In the genomic region with DNA sequence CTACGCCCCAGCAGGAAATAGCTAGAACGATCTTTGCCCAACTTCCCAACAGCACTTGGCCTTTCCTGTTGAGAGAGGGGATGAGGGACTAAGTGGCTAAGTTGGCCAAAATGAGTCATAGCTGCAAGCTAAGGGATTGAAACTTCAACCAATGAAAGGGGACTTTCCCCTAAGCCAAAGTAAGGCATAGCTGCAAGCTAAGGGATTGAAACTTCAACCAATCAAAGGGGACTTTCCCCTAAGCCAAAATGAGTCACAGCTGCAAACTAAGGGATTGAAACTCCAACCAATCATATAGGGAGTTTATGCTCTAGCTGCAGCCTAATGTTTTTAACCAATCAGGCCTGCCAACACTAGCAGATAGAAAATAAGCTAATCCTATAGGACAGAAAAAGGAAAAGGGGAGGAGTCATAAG, we compare ENCODE assay signal across 12 cellular contexts.
DNase-seq lines count a peak whose midpoint lies in the region; ATAC-seq lines count a peak whose summit lies in the region.
"Had no signal": no experiment of that assay in that cellular context is flagged by ENCODE, and none has a peak within 500 bp of the region (broad histone marks: within the 10 kb centered on the region; RNA-seq: fewer than 3 reads in every experiment).

No MANE protein-coding gene starts in this region.

- no peak overlapping the region for H3K27ac Mint-ChIP-seq in activated naive CD8-positive, alpha-beta T cell treated with anti-CD3 and anti-CD28 coated beads, Interleukin-2, amount 50 U/mL, for 24 hours
- H3K27ac Mint-ChIP-seq: CD14-positive monocyte had no signal

- no peak overlapping the region for H3K4me3 Mint-ChIP-seq in activated naive CD8-positive, alpha-beta T cell treated with anti-CD3 and anti-CD28 coated beads, Interleukin-2, amount 50 U/mL, for 24 hours
- H3K4me3 Mint-ChIP-seq: CD14-positive monocyte had no signal

- peak; percentile 5 for DNase-seq in activated naive CD8-positive, alpha-beta T cell treated with anti-CD3 and anti-CD28 coated beads, Interleukin-2, amount 50 U/mL, for 24 hours
- DNase-seq in activated gamma-delta T cell treated with Interleukin-2 at 50 U/mL for 16 hours (no peak), SKM-1 (lab: John Stamatoyannopoulos, UW; ENCODE audit: unreplicated experiment) (no peak)
- DNase-seq: activated CD4-positive, alpha-beta T cell treated with anti-CD3 and anti-CD28 coated beads, Interleukin-2, amount 50 U/mL, for 48 hours; NCI-H2029; stimulated activated naive CD4-positive, alpha-beta T cell had no signal

- ATAC-seq in GM18517 (IDR thresholded peaks at IDR 0.05; ENCODE audit: unreplicated experiment) (peak; percentile 67), GM21447 (IDR thresholded peaks at IDR 0.05; ENCODE audit: unreplicated experiment) (peak; percentile 61), HG03280 (IDR thresholded peaks at IDR 0.05; ENCODE audit: unreplicated experiment) (peak; percentile 68), GM19351 (IDR thresholded peaks at IDR 0.05; ENCODE audit: unreplicated experiment) (no peak)
- peak; percentile 83 for ATAC-seq in activated naive CD8-positive, alpha-beta T cell treated with anti-CD3 and anti-CD28 coated beads, Interleukin-2, amount 50 U/mL, for 24 hours
- ATAC-seq: K562 had no signal

- H3K9me3 Mint-ChIP-seq in activated naive CD8-positive, alpha-beta T cell treated with anti-CD3 and anti-CD28 coated beads, Interleukin-2, amount 50 U/mL, for 24 hours = peaks cover 16% of the 10 kb centered on the region

- H3K4me1 Mint-ChIP-seq in activated naive CD8-positive, alpha-beta T cell treated with anti-CD3 and anti-CD28 coated beads, Interleukin-2, amount 50 U/mL, for 24 hours = peaks cover 9% of the 10 kb centered on the region
- H3K4me1 Mint-ChIP-seq: CD14-positive monocyte had no signal

- H3K36me3 Mint-ChIP-seq in activated naive CD8-positive, alpha-beta T cell treated with anti-CD3 and anti-CD28 coated beads, Interleukin-2, amount 50 U/mL, for 24 hours (ENCODE audit: low read depth) = no peaks in the 10 kb centered on the region
- H3K36me3 Mint-ChIP-seq: CD14-positive monocyte had no signal

- H3K27me3 Mint-ChIP-seq in activated naive CD8-positive, alpha-beta T cell treated with anti-CD3 and anti-CD28 coated beads, Interleukin-2, amount 50 U/mL, for 24 hours = no peaks in the 10 kb centered on the region
